7 cellular contexts compared by ENCODE assay signal in genomic region chr13:79405831-79406596, GRCh38. TPM values are rescaled to one million over a fixed set of nuclear protein-coding genes. Genes with fewer than 3 reads are reported as not detected.
DNase-seq lines count a peak whose midpoint lies in the region; ATAC-seq, FAIRE-seq and TF ChIP-seq lines count a peak whose summit lies in the region.

A gene with protein sequence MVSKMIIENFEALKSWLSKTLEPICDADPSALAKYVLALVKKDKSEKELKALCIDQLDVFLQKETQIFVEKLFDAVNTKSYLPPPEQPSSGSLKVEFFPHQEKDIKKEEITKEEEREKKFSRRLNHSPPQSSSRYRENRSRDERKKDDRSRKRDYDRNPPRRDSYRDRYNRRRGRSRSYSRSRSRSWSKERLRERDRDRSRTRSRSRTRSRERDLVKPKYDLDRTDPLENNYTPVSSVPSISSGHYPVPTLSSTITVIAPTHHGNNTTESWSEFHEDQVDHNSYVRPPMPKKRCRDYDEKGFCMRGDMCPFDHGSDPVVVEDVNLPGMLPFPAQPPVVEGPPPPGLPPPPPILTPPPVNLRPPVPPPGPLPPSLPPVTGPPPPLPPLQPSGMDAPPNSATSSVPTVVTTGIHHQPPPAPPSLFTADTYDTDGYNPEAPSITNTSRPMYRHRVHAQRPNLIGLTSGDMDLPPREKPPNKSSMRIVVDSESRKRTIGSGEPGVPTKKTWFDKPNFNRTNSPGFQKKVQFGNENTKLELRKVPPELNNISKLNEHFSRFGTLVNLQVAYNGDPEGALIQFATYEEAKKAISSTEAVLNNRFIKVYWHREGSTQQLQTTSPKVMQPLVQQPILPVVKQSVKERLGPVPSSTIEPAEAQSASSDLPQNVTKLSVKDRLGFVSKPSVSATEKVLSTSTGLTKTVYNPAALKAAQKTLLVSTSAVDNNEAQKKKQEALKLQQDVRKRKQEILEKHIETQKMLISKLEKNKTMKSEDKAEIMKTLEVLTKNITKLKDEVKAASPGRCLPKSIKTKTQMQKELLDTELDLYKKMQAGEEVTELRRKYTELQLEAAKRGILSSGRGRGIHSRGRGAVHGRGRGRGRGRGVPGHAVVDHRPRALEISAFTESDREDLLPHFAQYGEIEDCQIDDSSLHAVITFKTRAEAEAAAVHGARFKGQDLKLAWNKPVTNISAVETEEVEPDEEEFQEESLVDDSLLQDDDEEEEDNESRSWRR (minus strand): TSS chr13:79406255. CDS start chr13:79405774, 481 bp downstream.

- TF ChIP-seq CTCF in astrocyte (IDR thresholded peaks at IDR 0.05; ENCODE audit: insufficient read depth, low read depth, low read length) (no peak), hepatocyte (IDR thresholded peaks at IDR 0.05; ENCODE audit: poor library complexity) (peak; percentile 7)

- H4K20me1 ChIP-seq in astrocyte (ENCODE audit: insufficient read depth, low read length) (peaks cover 40% of the 10 kb centered on the region), hepatocyte (ENCODE audit: insufficient read depth, poor library complexity, severe bottlenecking) (peaks cover 38% of the 10 kb centered on the region)

- peak; percentile 58 for FAIRE-seq in astrocyte (lab: Jason Lieb, UNC)

- peak within 1 kb of the TSS; percentile 92 for H3K4me3 Mint-ChIP-seq in astrocyte (ENCODE audit: unreplicated experiment)

- peak within 1 kb of the TSS; percentile 97 for H2AFZ ChIP-seq in astrocyte (ENCODE audit: low read depth, low read length)
- H2AFZ ChIP-seq in hepatocyte: peak within 1 kb of the TSS; percentile 92

- H3K36me3 ChIP-seq in astrocyte (ENCODE audit: insufficient read depth, low read length) (no peaks in the 10 kb centered on the region), hepatocyte (replicated peaks; ENCODE audit: insufficient read depth, low read depth) (no peaks in the 10 kb centered on the region)

- H3K4me3 ChIP-seq in astrocyte (ENCODE audit: insufficient read depth, low read depth, low read length) (peak within 1 kb of the TSS; percentile 86), hepatocyte (peak within 1 kb of the TSS; percentile 89)

- H3K4me1 Mint-ChIP-seq in astrocyte (ENCODE audit: low read depth, unreplicated experiment): peaks cover 13% of the 10 kb centered on the region

- H3K27me3 ChIP-seq in astrocyte (ENCODE audit: insufficient read depth, low read length) (no peaks in the 10 kb centered on the region), hepatocyte (no peaks in the 10 kb centered on the region)

- H3K27me3 Mint-ChIP-seq in astrocyte (ENCODE audit: low read depth, unreplicated experiment): no peaks in the 10 kb centered on the region

- peak within 1 kb of the TSS; percentile 98 for H3K27ac ChIP-seq in astrocyte (ENCODE audit: low read depth, low read length)
- peak within 1 kb of the TSS; percentile 100 for H3K27ac ChIP-seq in hepatocyte

- H3K79me2 ChIP-seq in astrocyte (ENCODE audit: insufficient read depth, low read length): peaks cover 68% of the 10 kb centered on the region
- H3K79me2 ChIP-seq in hepatocyte: peaks cover 59% of the 10 kb centered on the region

- no peaks in the 10 kb centered on the region for H3K9me3 Mint-ChIP-seq in astrocyte (ENCODE audit: unreplicated experiment)

- no peaks in the 10 kb centered on the region for H3K9me2 ChIP-seq in hepatocyte (replicated peaks; ENCODE audit: insufficient read depth)

- H3K4me2 ChIP-seq in astrocyte (ENCODE audit: low read length) (peak within 1 kb of the TSS; percentile 93), hepatocyte (peak within 1 kb of the TSS; percentile 80)

- ATAC-seq in GM18502 (IDR thresholded peaks at IDR 0.05; ENCODE audit: poor library complexity, unreplicated experiment): peak; percentile 79
- peak; percentile 70 for ATAC-seq in HG02970 (IDR thresholded peaks at IDR 0.05; ENCODE audit: low FRiP score, unreplicated experiment)

- H3K9me3 ChIP-seq in astrocyte (ENCODE audit: insufficient read depth, low read depth, low read length) (no peaks in the 10 kb centered on the region), hepatocyte (ENCODE audit: low read depth) (no peaks in the 10 kb centered on the region)

- peak within 1 kb of the TSS; percentile 99 for H3K9ac ChIP-seq in astrocyte (ENCODE audit: low read length)

- DNase-seq in NCI-H1930 (lab: John Stamatoyannopoulos, UW) (peak; percentile 93 to 94), T-helper 22 cell (ENCODE audit: low read depth) (peak; percentile 88), astrocyte (ENCODE audit: low read depth) (peak; percentile 82), hepatocyte (ENCODE audit: low spot score) (peak; percentile 95), retina (peak; percentile 98)

- H3K4me1 ChIP-seq in astrocyte (ENCODE audit: insufficient read depth, low read length): peaks cover 23% of the 10 kb centered on the region
- H3K4me1 ChIP-seq in hepatocyte (ENCODE audit: insufficient read depth): peaks cover 39% of the 10 kb centered on the region

- 1% methylated on average over 68 of the region's 72 CpGs for WGBS in hepatocyte (ENCODE audit: low lambda C conversion rate, missing lambda C conversion rate)

- no peaks in the 10 kb centered on the region for H3K36me3 Mint-ChIP-seq in astrocyte (ENCODE audit: low read depth, unreplicated experiment)

- H3K27ac Mint-ChIP-seq in astrocyte (ENCODE audit: unreplicated experiment): peak within 1 kb of the TSS; percentile 96

RNA-seq across cellular contexts. Expression of the gene that starts here (rescaled TPM):
- 38.5 and 42.6 TPM in 2 replicates for total RNA-seq in astrocyte
- 38.8 and 45.9 TPM in 2 replicates for total RNA-seq in hepatocyte
- 17.5 and 19.3 TPM in 2 replicates for polyA plus RNA-seq in hepatocyte

Comparison
In these comparisons a context has a peak if more than half of its experiments do, and no peak if none do; other contexts are left out.
1. Peak in every context shown above with its lines: DNase-seq, ATAC-seq, H3K4me3 ChIP-seq and H3K27ac ChIP-seq.